ENCODE assay signal across 1 cellular context in genomic region chrX:47662144-47662657, GRCh38.
A peak's percentile ranks its signal among the peaks of the same experiment; 100 is the strongest.
TF ChIP-seq lines count a peak whose summit lies in the region.

No MANE protein-coding gene starts in this region.

TF ChIP-seq in K562, 482 proteins besides CTCF, POLR2A, EP300 and RAD21 (continued from another document and continues in another):
- no peak for TF ChIP-seq REST (CRISPR knock-in tag; IDR thresholded peaks at IDR 0.05; ENCODE audit: low read depth)
- TF ChIP-seq NFE2 (IDR thresholded peaks at IDR 0.05; ENCODE audit: low read depth) = peak; percentile 60
- no peak for TF ChIP-seq ZHX1 (conservative IDR thresholded peaks at IDR 0.05; ENCODE audit: low read length)
- no peak for TF ChIP-seq POU5F1 (IDR thresholded peaks at IDR 0.05; ENCODE audit: borderline replicate concordance, low read depth, low read length, partially characterized antibody)
- no peak for TF ChIP-seq ZNF778 (CRISPR knock-in tag; IDR thresholded peaks at IDR 0.05)
- no peak; the same call in 1 of the 2 replicates for TF ChIP-seq ZKSCAN8 (CRISPR knock-in tag; IDR thresholded peaks at IDR 0.05)
- TF ChIP-seq ZNF740 (CRISPR knock-in tag; IDR thresholded peaks at IDR 0.05) = no peak
- TF ChIP-seq ZNF740 (tag; IDR thresholded peaks at IDR 0.05) = no peak
- TF ChIP-seq JUNB (CRISPR knock-in tag; conservative IDR thresholded peaks at IDR 0.05) = no peak
- TF ChIP-seq USF2 (CRISPR knock-in tag; IDR thresholded peaks at IDR 0.05) = no peak
- TF ChIP-seq SETDB1 (IDR thresholded peaks at IDR 0.05; ENCODE audit: low read length) = no peak
- TF ChIP-seq TRIM28 (IDR thresholded peaks at IDR 0.05) = no peak
- no peak for TF ChIP-seq ATF4 (CRISPR knock-in tag; IDR thresholded peaks at IDR 0.05)
- no peak for TF ChIP-seq ATF6 (CRISPR knock-in tag; IDR thresholded peaks at IDR 0.05)
- no peak for TF ChIP-seq CTCFL (IDR thresholded peaks at IDR 0.05; ENCODE audit: borderline replicate concordance, insufficient read depth, low read depth, low read length, poor library complexity, severe bottlenecking)
- no peak for TF ChIP-seq ZBTB8A (IDR thresholded peaks at IDR 0.05; ENCODE audit: partially characterized antibody)
- TF ChIP-seq THRB (CRISPR knock-in tag; conservative IDR thresholded peaks at IDR 0.05) = no peak
- no peak for TF ChIP-seq ZFP36 (IDR thresholded peaks at IDR 0.05; ENCODE audit: low read depth, low read length, partially characterized antibody)
- no peak for TF ChIP-seq BCOR (IDR thresholded peaks at IDR 0.05)
- peak; percentile 94 for TF ChIP-seq ATF3 (IDR thresholded peaks at IDR 0.05)
- peak; percentile 87 for TF ChIP-seq ATF3 (CRISPR knock-in tag; conservative IDR thresholded peaks at IDR 0.05)
- no peak for TF ChIP-seq NR2F6 (CRISPR knock-in tag; IDR thresholded peaks at IDR 0.05)
- no peak for TF ChIP-seq ESRRB (CRISPR knock-in tag; IDR thresholded peaks at IDR 0.05; ENCODE audit: borderline replicate concordance)
- no peak for TF ChIP-seq CGGBP1 (CRISPR knock-in tag; IDR thresholded peaks at IDR 0.05)
- TF ChIP-seq OTX1 (CRISPR knock-in tag; IDR thresholded peaks at IDR 0.05) = no peak
- no peak for TF ChIP-seq ZNF707 (CRISPR knock-in tag; conservative IDR thresholded peaks at IDR 0.05)
- no peak for TF ChIP-seq TCF7 (IDR thresholded peaks at IDR 0.05; ENCODE audit: borderline replicate concordance)
- TF ChIP-seq GATAD2A (IDR thresholded peaks at IDR 0.05) = no peak
- TF ChIP-seq KDM5B (IDR thresholded peaks at IDR 0.05; ENCODE audit: insufficient replicate concordance, low read depth, low read length) = no peak
- no peak for TF ChIP-seq ZZZ3 (IDR thresholded peaks at IDR 0.05)
- no peak for TF ChIP-seq RNF219 (CRISPR knock-in tag; IDR thresholded peaks at IDR 0.05)
- no peak for TF ChIP-seq ZNF280A (IDR thresholded peaks at IDR 0.05; ENCODE audit: low read depth, partially characterized antibody)
- no peak for TF ChIP-seq FOXP1 (CRISPR knock-in tag; IDR thresholded peaks at IDR 0.05)
- TF ChIP-seq E4F1 (CRISPR knock-in tag; IDR thresholded peaks at IDR 0.05; ENCODE audit: borderline replicate concordance) = no peak
- no peak for TF ChIP-seq ELF4 (CRISPR knock-in tag; IDR thresholded peaks at IDR 0.05)
- peak; percentile 13; the same call in 1 of the 2 replicates for TF ChIP-seq POLR2H (tag; IDR thresholded peaks at IDR 0.05; ENCODE audit: low read depth)
